ENCODE assay signal across 18 cellular contexts in genomic region chr5:59473611-59474010, GRCh38.
"Had no signal": no experiment of that assay in that cellular context is flagged by ENCODE, and none has a peak within 500 bp of the region (broad histone marks: within the 10 kb centered on the region; RNA-seq: fewer than 3 reads in every experiment).

No MANE protein-coding gene starts in this region.

- H3K36me3 ChIP-seq: gastroesophageal sphincter, left ventricle myocardium inferior, lower lobe of right lung, neural progenitor cell, ovary had no signal

- H3K4me3 ChIP-seq: dorsolateral prefrontal cortex, gastroesophageal sphincter, left ventricle myocardium inferior, lower lobe of right lung, neural progenitor cell, ovary, smooth muscle cell had no signal

- ATAC-seq: gastroesophageal sphincter; left cardiac atrium; lower lobe of right lung; natural killer cell treated with Interleukin-12 subunit alpha and Interleukin-12 subunit beta and Interleukin-15 and Interleukin-18, amount 100 ng/mL, for 72 hours; right cardiac atrium had no signal

- DNase-seq: cortex of kidney; dorsolateral prefrontal cortex; effector CD8-positive, alpha-beta T cell; glutamatergic neuron; kidney; left cardiac atrium; left ventricle myocardium inferior; lower lobe of right lung; midbrain; nucleus accumbens; ovary; right cardiac atrium; stimulated activated CD4-positive, alpha-beta T cell treated with anti-CD3 and anti-CD28 coated beads, Interleukin-2, amount 100 ng/mL, for 48 hours; stimulated activated naive CD4-positive, alpha-beta T cell treated with Interleukin-2 at 50 U/mL for 16 hours had no signal

- H3K27ac ChIP-seq: dorsolateral prefrontal cortex, gastroesophageal sphincter, left ventricle myocardium inferior, lower lobe of right lung, neural progenitor cell, ovary had no signal

- H3K9me3 ChIP-seq: gastroesophageal sphincter, left ventricle myocardium inferior, lower lobe of right lung, ovary had no signal

- H3K4me1 ChIP-seq: gastroesophageal sphincter, left ventricle myocardium inferior, lower lobe of right lung, neural progenitor cell had no signal
